10 cellular contexts compared by ENCODE assay signal in genomic region chr15:65384505-65384894, GRCh38. TPM values are rescaled to one million over a fixed set of nuclear protein-coding genes. Genes with fewer than 3 reads are reported as not detected.
A peak's percentile ranks its signal among the peaks of the same experiment; 100 is the strongest.
DNase-seq lines count a peak whose midpoint lies in the region; ATAC-seq, FAIRE-seq and TF ChIP-seq lines count a peak whose summit lies in the region.
"Had no signal": no experiment of that assay in that cellular context is flagged by ENCODE, and none has a peak within 500 bp of the region (broad histone marks: within the 10 kb centered on the region; RNA-seq: fewer than 3 reads in every experiment).

No MANE protein-coding gene starts in this region.

- no peak overlapping the region for H2BK15ac ChIP-seq in H1 (ENCODE audit: low read length)

- peak overlapping the region; percentile 20; the same call in 1 of the 2 replicates for H2AK5ac ChIP-seq in H1 (ENCODE audit: low read depth, low read length)

- peak overlapping the region; percentile 45 for H2BK120ac ChIP-seq in H1 (replicated peaks; ENCODE audit: low read depth, low read length)

- H3K27ac Mint-ChIP-seq in activated CD4-positive, alpha-beta T cell treated with anti-CD3 and anti-CD28 coated beads for 36 hours: no peak overlapping the region
- peak overlapping the region; percentile 21 for H3K27ac Mint-ChIP-seq in stimulated activated naive CD8-positive, alpha-beta T cell treated with anti-CD3 and anti-CD28 coated beads, Interleukin-15, Interleukin-2, amounts not matched to agents 100 ng/mL and 50 ng/mL, for 24 hours

- intact Hi-C loops in activated CD4-positive, alpha-beta T cell treated with anti-CD3 and anti-CD28 coated beads for 36 hours (cut with DNase I, micrococcal nuclease): loop anchor here (2.0 kb wide), 2 partner anchors 16 to 196 kb away; no protein-coding TSS in a partner anchor
- intact Hi-C loops in PC-9 (cut with micrococcal nuclease; ENCODE audit: unreplicated experiment): loop anchor here (2.0 kb wide), 1 partner anchor 20 kb away; no protein-coding TSS in a partner anchor

- H3K27me3 ChIP-seq in PC-9 (ENCODE audit: insufficient read depth, low read depth): peaks cover 13% of the 10 kb centered on the region; the same call in 1 of the 2 replicates
- H3K27me3 ChIP-seq in H1 (replicated peaks in 1 of 4; ENCODE audit: control insufficient read depth in 3 of 4, extremely low read depth in 1 of 4, insufficient read depth in 3 of 4, low read length in 3 of 4): peaks cover 0 to 6% (median 0%) of the 10 kb centered on the region in 4 experiments; a peak in 2 of 7 replicates

- H4K20me1 ChIP-seq in PC-9 (ENCODE audit: insufficient read depth) (no peaks in the 10 kb centered on the region), H1 (replicated peaks in 1 of 2; ENCODE audit: control insufficient read depth in 1 of 2, insufficient read depth in 2 of 2, low read length in 2 of 2) (no peaks in the 10 kb centered on the region)

- H3K27ac ChIP-seq in PC-9: no peak overlapping the region
- H3K27ac ChIP-seq in H1 (ENCODE audit: low read depth, low read length): no peak overlapping the region

- peak overlapping the region; percentile 46; the same call in 1 of the 2 replicates for H3K4me3 ChIP-seq in PC-9
- no peak overlapping the region for H3K4me3 ChIP-seq in H1 (ENCODE audit: extremely low read depth in 1 of 4, insufficient read depth in 2 of 4, low read depth in 3 of 4, low read length in 4 of 4)

- H3K79me1 ChIP-seq in H1 (ENCODE audit: low read depth, low read length): no peaks in the 10 kb centered on the region

- H3K27me3 Mint-ChIP-seq in activated CD4-positive, alpha-beta T cell treated with anti-CD3 and anti-CD28 coated beads for 36 hours: peaks cover 14% of the 10 kb centered on the region
- peaks cover 21% of the 10 kb centered on the region for H3K27me3 Mint-ChIP-seq in stimulated activated naive CD8-positive, alpha-beta T cell treated with anti-CD3 and anti-CD28 coated beads, Interleukin-15, Interleukin-2, amounts not matched to agents 100 ng/mL and 50 ng/mL, for 24 hours

- H3K18ac ChIP-seq in H1 (ENCODE audit: extremely low read depth, low read length): peak overlapping the region; percentile 75

- H3K23ac ChIP-seq in H1 (ENCODE audit: insufficient read length): no peak overlapping the region

- DNase-seq in activated CD4-positive, alpha-beta T cell treated with anti-CD3 and anti-CD28 coated beads for 36 hours: no peak
- DNase-seq in activated CD4-positive, alpha-beta T cell treated with anti-CD3 and anti-CD28 coated beads, Interleukin-2, amount 50 U/mL, for 4 hours: no peak
- DNase-seq in PC-9 (no peak), H1 (ENCODE audit: low read depth in 1 of 2, low spot score in 2 of 2) (no peak), D721Med (ENCODE audit: insufficient read length, low spot score) (no peak), ecto neural progenitor cell (ENCODE audit: low spot score) (no peak)

- H3K4me3 Mint-ChIP-seq in activated CD4-positive, alpha-beta T cell treated with anti-CD3 and anti-CD28 coated beads for 36 hours: peak overlapping the region; percentile 79
- H3K4me3 Mint-ChIP-seq in stimulated activated naive CD8-positive, alpha-beta T cell treated with anti-CD3 and anti-CD28 coated beads, Interleukin-15, Interleukin-2, amounts not matched to agents 100 ng/mL and 50 ng/mL, for 24 hours: peak overlapping the region; percentile 88

- TF ChIP-seq EP300 in H1 (IDR thresholded peaks at IDR 0.05; ENCODE audit: borderline replicate concordance in 1 of 2, low read depth in 2 of 2, low read length in 2 of 2): no peak

- 81% methylated on average over 4 of the region's 4 CpGs; no CpG with 5 or more reads in 1 of the 2 experiments for WGBS in H1 (ENCODE audit: extremely low coverage in 1 of 2, insufficient coverage in 1 of 2, insufficient read length in 1 of 2, insufficient replicate concordance in 2 of 2, low coverage in 1 of 2, low lambda C conversion rate in 2 of 2, missing lambda C conversion rate in 1 of 2), 2 experiments

- H3K4ac ChIP-seq in H1 (replicated peaks; ENCODE audit: insufficient read length, low read depth, low read length): no peak overlapping the region

- no peaks in the 10 kb centered on the region for H3K9me2 ChIP-seq in PC-9 (ENCODE audit: insufficient read depth)

- FAIRE-seq in H1 (lab: Jason Lieb, UNC) (no peak), D721Med (lab: Jason Lieb, UNC) (no peak)

- no peaks in the 10 kb centered on the region for H3K36me3 ChIP-seq in PC-9 (ENCODE audit: low read depth)
- H3K36me3 ChIP-seq in H1 (ENCODE audit: control insufficient read depth in 2 of 4, insufficient read depth in 4 of 4, low read length in 3 of 4): peaks cover 0 to 4% (median 0%) of the 10 kb centered on the region in 4 experiments; a peak in 2 of 8 replicates
- H3K36me3 ChIP-seq: transverse colon had no signal

- H3K4me2 ChIP-seq in PC-9 (peak overlapping the region; percentile 85), H1 (ENCODE audit: insufficient read depth in 1 of 2, low read depth in 2 of 2, low read length in 2 of 2) (peak overlapping the region; percentile 3 to 67; a peak in 3 of 4 replicates)

- no peak overlapping the region for H3K14ac ChIP-seq in H1 (ENCODE audit: insufficient read length)

- peaks cover 11% of the 10 kb centered on the region for H3K4me1 Mint-ChIP-seq in activated CD4-positive, alpha-beta T cell treated with anti-CD3 and anti-CD28 coated beads for 36 hours
- H3K4me1 Mint-ChIP-seq in stimulated activated naive CD8-positive, alpha-beta T cell treated with anti-CD3 and anti-CD28 coated beads, Interleukin-15, Interleukin-2, amounts not matched to agents 100 ng/mL and 50 ng/mL, for 24 hours (ENCODE audit: low read depth): peaks cover 15% of the 10 kb centered on the region

- no peak overlapping the region for H2BK5ac ChIP-seq in H1 (ENCODE audit: low read depth, low read length)

- no peak for TF ChIP-seq RAD21 in H1 (IDR thresholded peaks at IDR 0.05 in 1 of 2, conservative IDR thresholded peaks at IDR 0.05 in 1 of 2; ENCODE audit: low read depth in 2 of 2, low read length in 2 of 2)

- CTCF ChIA-PET in activated CD4-positive, alpha-beta T cell treated with anti-CD3 and anti-CD28 coated beads for 36 hours (lab: Charles Lee): interaction anchor here (0.7 to 5.3 kb wide), 16 partner anchors 8 to 247 kb away, joined by 3 to 108 read pairs (median 4); no protein-coding TSS in a partner anchor
- CTCF ChIA-PET in PC-9 (lab: Charles Lee) (interaction anchor here (0.7 to 1.6 kb wide), 3 partner anchors 35 to 639 kb away, joined by 3 to 20 read pairs (median 6); no protein-coding TSS in a partner anchor), H1 (lab: Charles Lee; ENCODE audit: partially characterized antibody) (interaction anchor here (0.7 to 18.3 kb wide), 28 partner anchors 8 to 1320 kb away, joined by 3 to 547 read pairs (median 6); partner anchors contain the start of gene IGDCC4)

- no peaks in the 10 kb centered on the region for H3K9me3 ChIP-seq in PC-9 (ENCODE audit: insufficient read depth, low read depth)
- H3K9me3 ChIP-seq in H1 (ENCODE audit: insufficient read depth in 2 of 2, low read depth in 1 of 2, low read length in 1 of 2): no peaks in the 10 kb centered on the region
- H3K9me3 ChIP-seq: transverse colon had no signal

- no peak for TF ChIP-seq CTCF in PC-9 (conservative IDR thresholded peaks at IDR 0.05)
- TF ChIP-seq CTCF in H1 (IDR thresholded peaks at IDR 0.05; ENCODE audit: control extremely low read depth in 1 of 3, insufficient read depth in 1 of 3, low read depth in 1 of 3, low read length in 3 of 3): no peak
- no peak for TF ChIP-seq CTCF in D721Med (IDR thresholded peaks at IDR 0.05; ENCODE audit: insufficient read depth, missing control alignments)

- H3K4me1 ChIP-seq in PC-9 (replicated peaks; ENCODE audit: insufficient read depth) (peaks cover 4% of the 10 kb centered on the region; the same call in 1 of the 2 replicates), H1 (replicated peaks in 1 of 4; ENCODE audit: control insufficient read depth in 3 of 4, insufficient read depth in 4 of 4, low read length in 3 of 4) (peaks cover 3 to 21% (median 5%) of the 10 kb centered on the region in 4 experiments; a peak in 6 of 7 replicates)

- H3K79me2 ChIP-seq in PC-9 (ENCODE audit: low read depth): no peaks in the 10 kb centered on the region
- H3K79me2 ChIP-seq in H1 (ENCODE audit: control insufficient read depth in 1 of 2, insufficient read depth in 2 of 2, low read length in 2 of 2): no peaks in the 10 kb centered on the region

- no peak overlapping the region for H4K5ac ChIP-seq in H1 (ENCODE audit: insufficient read length, low read depth, low read length)

- BruUV-seq in PC-9 (replicated peaks; lab: Mats Ljungman, UMichigan): no TSS peak

- H3F3A ChIP-seq in PC-9 (ENCODE audit: insufficient read depth, low read depth): no peaks in the 10 kb centered on the region

- no peak overlapping the region for H4K8ac ChIP-seq in H1 (ENCODE audit: extremely low read depth, insufficient read depth, low read length)

- TF ChIP-seq POLR2A in H1 (IDR thresholded peaks at IDR 0.05; ENCODE audit: control extremely low read depth in 1 of 2, low read depth in 2 of 2, low read length in 2 of 2): no peak

- no peaks in the 10 kb centered on the region for H3K36me3 Mint-ChIP-seq in activated CD4-positive, alpha-beta T cell treated with anti-CD3 and anti-CD28 coated beads for 36 hours (ENCODE audit: low read depth)
- no peaks in the 10 kb centered on the region for H3K36me3 Mint-ChIP-seq in stimulated activated naive CD8-positive, alpha-beta T cell treated with anti-CD3 and anti-CD28 coated beads, Interleukin-15, Interleukin-2, amounts not matched to agents 100 ng/mL and 50 ng/mL, for 24 hours (ENCODE audit: low read depth)

- H2BK20ac ChIP-seq in H1 (ENCODE audit: low read length): no peak overlapping the region

- H3K9ac ChIP-seq in H1 (replicated peaks in 1 of 4; ENCODE audit: extremely low read depth in 1 of 4, low read depth in 3 of 4, low read length in 3 of 4): no peak overlapping the region

- peak; percentile 11 for ATAC-seq in activated CD4-positive, alpha-beta T cell treated with anti-CD3 and anti-CD28 coated beads for 36 hours
- no peak for ATAC-seq in GM21367 (IDR thresholded peaks at IDR 0.05; ENCODE audit: unreplicated experiment)

- POLR2A ChIA-PET in activated CD4-positive, alpha-beta T cell treated with anti-CD3 and anti-CD28 coated beads for 36 hours (lab: Charles Lee): interaction anchor here (0.6 to 2.2 kb wide), 3 partner anchors 66 to 142 kb away, joined by 4 to 8 read pairs (median 4); partner anchors contain the start of gene RNU5B-1
- POLR2A ChIA-PET in PC-9 (lab: Charles Lee; ENCODE audit: unreplicated experiment): no interaction called here
- POLR2A ChIA-PET in H1 (lab: Charles Lee; ENCODE audit: partially characterized antibody): interaction anchor here (0.8 to 6.7 kb wide), 11 partner anchors 10 to 87 kb away, joined by 3 to 35 read pairs (median 8); partner anchors contain the start of gene RNU5B-1

- no peaks in the 10 kb centered on the region for H3K9me3 Mint-ChIP-seq in activated CD4-positive, alpha-beta T cell treated with anti-CD3 and anti-CD28 coated beads for 36 hours (ENCODE audit: low read depth)
- H3K9me3 Mint-ChIP-seq in stimulated activated naive CD8-positive, alpha-beta T cell treated with anti-CD3 and anti-CD28 coated beads, Interleukin-15, Interleukin-2, amounts not matched to agents 100 ng/mL and 50 ng/mL, for 24 hours: no peaks in the 10 kb centered on the region

- H2BK12ac ChIP-seq in H1 (ENCODE audit: low read depth, low read length): 0 out of 2 replicates have a peak overlapping the region, but pooled peaks have one; percentile 45

- H2AFZ ChIP-seq in PC-9 (peak overlapping the region; percentile 87), H1 (ENCODE audit: low read length) (no peak overlapping the region)

- no peak overlapping the region for H3K56ac ChIP-seq in H1 (replicated peaks; ENCODE audit: insufficient read length, low read depth, low read length)

- H3K23me2 ChIP-seq in H1 (ENCODE audit: low read depth, low read length): peaks cover 3% of the 10 kb centered on the region; the same call in 1 of the 2 replicates

- H4K91ac ChIP-seq in H1 (replicated peaks; ENCODE audit: insufficient read length, low read length): peak overlapping the region; percentile 3

RNA-seq across cellular contexts. Expression of gene IGDCC3, which starts 6.7 kb away (rescaled TPM):
- not detected for total RNA-seq in activated CD4-positive, alpha-beta T cell treated with anti-CD3 and anti-CD28 coated beads for 36 hours
- 0.22 and 0.38 TPM in 2 replicates for total RNA-seq in PC-9 (2021)
- 45.7 and 45.9 TPM in 2 replicates for total RNA-seq in H1 (2021; fragmentation: NEBNext Ultra II Directional; extraction: Animal tissue kit (Norgen Biotek cat#: 25700))
- 26.8 and 42.3 TPM in 2 replicates for polyA plus RNA-seq in H1 (2011; rRNA removed)
- polyA plus RNA-seq in H1 (2011; cell fraction: cytosol; rRNA removed): 23.3 TPM
- polyA plus RNA-seq in H1 (2011; cell fraction: nucleus; rRNA removed): 49.4 TPM
- polyA plus RNA-seq in H1 (2012, experiment 1 of 2): 26.5 to 37.1 TPM (median 35.2 TPM) in 4 replicates
- 29.5 TPM for polyA plus RNA-seq in H1 (2012, experiment 2 of 2)
- 57.5 TPM for polyA plus RNA-seq in H1 (2013, experiment 1 of 2)
- 60.3 TPM for polyA plus RNA-seq in H1 (2013, experiment 2 of 2)
- polyA minus RNA-seq in H1 (2011; rRNA and poly(A)+ RNA removed): 22.4 and 28.5 TPM in 2 replicates
- 26.4 TPM for polyA minus RNA-seq in H1 (2011; cell fraction: cytosol; rRNA and poly(A)+ RNA removed)
- polyA minus RNA-seq in H1 (2011; cell fraction: nucleus; rRNA and poly(A)+ RNA removed): 23.6 TPM
- total RNA-seq: NCI-H460, transverse colon had no signal

RNA-seq across cellular contexts. Expression of gene IGDCC4, which starts 38.2 kb away (rescaled TPM):
- under 1 TPM; 0.16 to 0.18 TPM for total RNA-seq in activated CD4-positive, alpha-beta T cell treated with anti-CD3 and anti-CD28 coated beads for 36 hours
- 0.10 and 0.31 TPM in 2 replicates for total RNA-seq in PC-9 (2021)
- 7.7 and 7.8 TPM in 2 replicates for total RNA-seq in H1 (2021; fragmentation: NEBNext Ultra II Directional; extraction: Animal tissue kit (Norgen Biotek cat#: 25700))
- 10.3 and 12.7 TPM in 2 replicates for polyA plus RNA-seq in H1 (2011; rRNA removed)
- 11.8 TPM for polyA plus RNA-seq in H1 (2011; cell fraction: cytosol; rRNA removed)
- 32.6 TPM for polyA plus RNA-seq in H1 (2011; cell fraction: nucleus; rRNA removed)
- polyA plus RNA-seq in H1 (2012, experiment 1 of 2): 9.5 to 12.6 TPM (median 11.6 TPM) in 4 replicates
- polyA plus RNA-seq in H1 (2012, experiment 2 of 2): 4.2 TPM
- polyA plus RNA-seq in H1 (2013, experiment 1 of 2): 4.7 TPM
- polyA plus RNA-seq in H1 (2013, experiment 2 of 2): 4.3 TPM
- 11.4 and 13.0 TPM in 2 replicates for polyA minus RNA-seq in H1 (2011; rRNA and poly(A)+ RNA removed)
- polyA minus RNA-seq in H1 (2011; cell fraction: cytosol; rRNA and poly(A)+ RNA removed): 6.8 TPM
- polyA minus RNA-seq in H1 (2011; cell fraction: nucleus; rRNA and poly(A)+ RNA removed): 14.2 TPM

Comparison
In these comparisons a context has a peak if more than half of its experiments do, and no peak if none do; other contexts are left out.
1. RNA of gene IGDCC3, which starts 6.7 kb away (total RNA-seq): 45.7 to 45.9 TPM in H1; 0.22 to 0.38 TPM in PC-9 and not detected in activated CD4-positive, alpha-beta T cell treated with anti-CD3 and anti-CD28 coated beads for 36 hours; every median in the first group is over 10 times any median in the second.